Comparison of ENCODE assay signal across 1 cellular context in genomic region chr13:72727417-72728289, GRCh38.
TF ChIP-seq lines count a peak whose summit lies in the region.

Gene BORA, plus strand, starts transcription at chr13:72727923. Its CDS starts 1,018 bp downstream, at chr13:72728941.
Gene MZT1, minus strand, starts transcription at chr13:72727629. Its CDS starts 27 bp downstream, at chr13:72727602.

TF ChIP-seq in HepG2, 621 proteins besides CTCF, POLR2A, EP300 and RAD21 (continued from another document and continues in another):
- TF ChIP-seq HMGXB3 (CRISPR knock-in tag; IDR thresholded peaks at IDR 0.05; ENCODE audit: borderline replicate concordance), result peak; percentile 87
- TF ChIP-seq MLXIP (CRISPR knock-in tag; IDR thresholded peaks at IDR 0.05; ENCODE audit: borderline replicate concordance), result peak; percentile 53; the same call in 1 of the 2 replicates
- peak; percentile 94 for TF ChIP-seq THAP9 (CRISPR knock-in tag; IDR thresholded peaks at IDR 0.05; ENCODE audit: borderline replicate concordance)
- TF ChIP-seq ZNF737 (CRISPR knock-in tag; IDR thresholded peaks at IDR 0.05; ENCODE audit: borderline replicate concordance), result no peak
- no peak for TF ChIP-seq JARID2 (CRISPR knock-in tag; IDR thresholded peaks at IDR 0.05; ENCODE audit: insufficient replicate concordance)
- peak; percentile 100 for TF ChIP-seq BATF2 (CRISPR knock-in tag; IDR thresholded peaks at IDR 0.05)
- peak; percentile 98 for TF ChIP-seq NR2C2 (CRISPR knock-in tag; IDR thresholded peaks at IDR 0.05; ENCODE audit: borderline replicate concordance)
- no peak; the same call in 1 of the 2 replicates for TF ChIP-seq ZNF660 (CRISPR knock-in tag; IDR thresholded peaks at IDR 0.05; ENCODE audit: borderline replicate concordance, low read depth)
- TF ChIP-seq ZNF274 (CRISPR knock-in tag; IDR thresholded peaks at IDR 0.05), result peak; percentile 94
- TF ChIP-seq ZBTB49 (CRISPR knock-in tag; IDR thresholded peaks at IDR 0.05; ENCODE audit: borderline replicate concordance), result no peak
- peak; percentile 74; the same call in 1 of the 2 replicates for TF ChIP-seq ZBTB4 (CRISPR knock-in tag; IDR thresholded peaks at IDR 0.05; ENCODE audit: borderline replicate concordance)
- TF ChIP-seq ZBTB42 (CRISPR knock-in tag; IDR thresholded peaks at IDR 0.05), result no peak; the same call in 1 of the 2 replicates
- peak; percentile 43 for TF ChIP-seq CBX1 (IDR thresholded peaks at IDR 0.05; ENCODE audit: low read depth)
- TF ChIP-seq ZIK1 (CRISPR knock-in tag; IDR thresholded peaks at IDR 0.05; ENCODE audit: borderline replicate concordance, low read depth), result peak; percentile 95
- TF ChIP-seq NFE2L2 (IDR thresholded peaks at IDR 0.05; ENCODE audit: low read length), result no peak
- no peak for TF ChIP-seq U2AF1 (optimal IDR thresholded peaks at IDR 0.05; ENCODE audit: low read depth, low read length)
- TF ChIP-seq ETS1 (CRISPR knock-in tag; IDR thresholded peaks at IDR 0.05), result no peak
- peak; percentile 88 for TF ChIP-seq PHF8 (CRISPR knock-in tag; IDR thresholded peaks at IDR 0.05)
- peak; percentile 96 for TF ChIP-seq ZBTB2 (CRISPR knock-in tag; IDR thresholded peaks at IDR 0.05; ENCODE audit: low read depth)
- no peak for TF ChIP-seq ZNF619 (CRISPR knock-in tag; IDR thresholded peaks at IDR 0.05)
- peak; percentile 34; the same call in 1 of the 2 replicates for TF ChIP-seq ZNF446 (CRISPR knock-in tag; IDR thresholded peaks at IDR 0.05)
- no peak for TF ChIP-seq CEBPZ (IDR thresholded peaks at IDR 0.05; ENCODE audit: low read length)
- TF ChIP-seq SMARCE1 (IDR thresholded peaks at IDR 0.05; ENCODE audit: borderline replicate concordance), result no peak
- TF ChIP-seq HIVEP1 (CRISPR knock-in tag; IDR thresholded peaks at IDR 0.05), result peak; percentile 67; the same call in 1 of the 2 replicates
- peak; percentile 100 for TF ChIP-seq POGK (CRISPR knock-in tag; conservative IDR thresholded peaks at IDR 0.05)
